Comparison of ENCODE assay signal across 8 cellular contexts in genomic region chr13:24922390-24923304, GRCh38.
DNase-seq lines count a peak whose midpoint lies in the region; ATAC-seq and TF ChIP-seq lines count a peak whose summit lies in the region.

No MANE protein-coding gene starts in this region.

- peak; percentile 99 for ATAC-seq in foreskin keratinocyte

- H3K4me2 ChIP-seq in MM.1S (ENCODE audit: low read depth, low read length) = peak overlapping the region; percentile 78
- H3K4me2 ChIP-seq in neural progenitor cell = peak overlapping the region; percentile 90

- H3K27me3 ChIP-seq in MM.1S (replicated peaks; ENCODE audit: insufficient read depth, low read length) = no peaks in the 10 kb centered on the region
- H3K27me3 ChIP-seq in foreskin keratinocyte = no peaks in the 10 kb centered on the region
- H3K27me3 ChIP-seq in neural progenitor cell = no peaks in the 10 kb centered on the region
- no peaks in the 10 kb centered on the region for H3K27me3 ChIP-seq in stomach smooth muscle (ENCODE audit: control insufficient read depth in 1 of 2, insufficient read depth in 2 of 2, low read length in 2 of 2)

- H3F3A ChIP-seq in MM.1S (ENCODE audit: insufficient read depth, low read length) (0 out of 2 replicates have a peak, but pooled peaks cover 3% of the 10 kb centered on the region), neural progenitor cell (ENCODE audit: low read depth) (peaks cover 12% of the 10 kb centered on the region)

- H3K9me3 ChIP-seq in MM.1S (replicated peaks; ENCODE audit: insufficient read depth, low read length) = no peaks in the 10 kb centered on the region
- H3K9me3 ChIP-seq in neural progenitor cell (ENCODE audit: low read depth) = no peaks in the 10 kb centered on the region
- H3K9me3 ChIP-seq in stomach smooth muscle (ENCODE audit: control insufficient read depth in 2 of 2, low read length in 2 of 2) = no peaks in the 10 kb centered on the region

- H3K36me3 ChIP-seq in MM.1S (replicated peaks; ENCODE audit: insufficient read depth, low read length) (no peaks in the 10 kb centered on the region), neural progenitor cell (no peaks in the 10 kb centered on the region), stomach smooth muscle (ENCODE audit: control insufficient read depth in 2 of 2, insufficient read depth in 2 of 2, low read length in 2 of 2) (no peaks in the 10 kb centered on the region)

- H3K27ac ChIP-seq in MM.1S (ENCODE audit: low read length) (peak overlapping the region; percentile 99), foreskin keratinocyte (peak overlapping the region; percentile 68), neural progenitor cell (peak overlapping the region; percentile 47), stomach smooth muscle (ENCODE audit: low read length) (peak overlapping the region; percentile 88)

- peak overlapping the region; percentile 95 for H3K27ac Mint-ChIP-seq in neural progenitor cell

- peak overlapping the region; percentile 98 for H3K4me3 Mint-ChIP-seq in neural progenitor cell

- H4K20me1 ChIP-seq in MM.1S (ENCODE audit: insufficient read depth, low read length) = no peaks in the 10 kb centered on the region
- H4K20me1 ChIP-seq in neural progenitor cell (ENCODE audit: low read depth) = peaks cover 23% of the 10 kb centered on the region

- no peaks in the 10 kb centered on the region for H3K9me3 Mint-ChIP-seq in neural progenitor cell

- DNase-seq in GDM1 (lab: John Stamatoyannopoulos, UW) (peak; percentile 99), HCEC 1CT (peak; percentile 98), MM.1S (peak; percentile 91), SIG-M5 treated with dmso at 0.1 percent for 504 hours (lab: John Stamatoyannopoulos, UW; ENCODE audit: unreplicated experiment) (peak; percentile 97), foreskin keratinocyte (peak; percentile 90 to 94), neural progenitor cell (ENCODE audit: low spot score) (peak; percentile 98)
- DNase-seq in activated naive CD4-positive, alpha-beta T cell (lab: John Stamatoyannopoulos, UW) = peak; percentile 68 to 87 (median 79)

- TF ChIP-seq CTCF in MM.1S (IDR thresholded peaks at IDR 0.05; ENCODE audit: low read length) (no peak), foreskin keratinocyte (conservative IDR thresholded peaks at IDR 0.05) (peak; percentile 40), neural progenitor cell (IDR thresholded peaks at IDR 0.05) (peak; percentile 21)

- H3K4me3 ChIP-seq in MM.1S (ENCODE audit: low read length) (peak overlapping the region; percentile 83), neural progenitor cell (peak overlapping the region; percentile 81), stomach smooth muscle (ENCODE audit: low read length in 2 of 2) (peak overlapping the region; percentile 83 to 92)

- 0 out of 2 replicates have a peak, but pooled peaks cover 6% of the 10 kb centered on the region for H3K4me1 ChIP-seq in MM.1S (ENCODE audit: low read length)
- H3K4me1 ChIP-seq in foreskin keratinocyte = peaks cover 15% of the 10 kb centered on the region
- H3K4me1 ChIP-seq in neural progenitor cell = peaks cover 8% of the 10 kb centered on the region
- peaks cover 6% of the 10 kb centered on the region for H3K4me1 ChIP-seq in stomach smooth muscle (ENCODE audit: control insufficient read depth, insufficient read depth, low read length)

- peak overlapping the region; percentile 84 for H3K9ac ChIP-seq in MM.1S (ENCODE audit: low read length)
- peak overlapping the region; percentile 75 for H3K9ac ChIP-seq in neural progenitor cell
- peak overlapping the region; percentile 89 to 98 for H3K9ac ChIP-seq in stomach smooth muscle (ENCODE audit: low read length in 2 of 2)

- H3K79me2 ChIP-seq in MM.1S (ENCODE audit: low read length) = peaks cover 45% of the 10 kb centered on the region
- peaks cover 49% of the 10 kb centered on the region for H3K79me2 ChIP-seq in neural progenitor cell (ENCODE audit: low read depth)

- H3K36me3 Mint-ChIP-seq in neural progenitor cell = no peaks in the 10 kb centered on the region

- H3K4me1 Mint-ChIP-seq in neural progenitor cell = peaks cover 15% of the 10 kb centered on the region

- peaks cover 2% of the 10 kb centered on the region for H3K27me3 Mint-ChIP-seq in neural progenitor cell (ENCODE audit: insufficient read depth, low read depth)

- H2AFZ ChIP-seq in MM.1S (ENCODE audit: low read length) (peak overlapping the region; percentile 53; the same call in 1 of the 2 replicates), neural progenitor cell (replicated peaks) (peak overlapping the region; percentile 91)

- H3K9me2 ChIP-seq in MM.1S (replicated peaks; ENCODE audit: insufficient read depth, low read length) = no peaks in the 10 kb centered on the region

Comparison
In these comparisons a context has a peak if more than half of its experiments do, and no peak if none do; other contexts are left out.
1. Peak in every context shown above with its lines: DNase-seq, ATAC-seq, H3K4me3 ChIP-seq and H3K27ac ChIP-seq.
2. H3K27ac ChIP-seq: peak in every context shown above with its lines; median percentile 99 in MM.1S; 88 in stomach smooth muscle; 68 in foreskin keratinocyte; 47 in neural progenitor cell.